In the genomic region with DNA sequence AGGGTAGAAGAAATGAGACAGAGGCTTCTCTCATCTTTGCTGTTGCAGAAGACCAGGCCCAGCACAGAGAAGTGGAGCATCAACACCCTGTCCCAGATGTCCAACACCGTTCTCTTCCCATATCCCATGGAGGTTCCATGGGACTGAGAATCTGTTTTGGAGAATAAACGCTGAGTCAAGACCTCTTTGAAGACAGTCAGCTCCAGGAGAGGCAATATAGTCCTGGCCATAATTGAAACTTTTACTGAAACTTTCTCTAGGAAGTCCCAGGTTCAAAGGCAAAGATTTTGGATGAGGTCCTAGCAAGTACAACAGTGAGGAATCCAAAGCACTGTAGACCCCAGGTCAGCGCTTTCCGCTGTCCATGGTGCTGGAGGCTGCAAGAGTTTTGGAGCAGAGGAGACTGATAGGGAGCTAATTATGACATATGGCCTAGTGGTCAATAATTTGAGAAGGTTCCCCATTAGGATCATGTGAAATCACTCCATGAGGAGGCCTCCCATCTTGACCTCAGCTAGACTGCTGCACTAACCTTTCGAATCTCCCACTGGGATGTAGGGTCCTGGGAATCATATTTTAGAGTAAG, we compare ENCODE assay signal across 11 cellular contexts. TPM values are rescaled to one million over a fixed set of nuclear protein-coding genes. Genes with fewer than 3 reads are reported as not detected.
DNase-seq lines count a peak whose midpoint lies in the region; FAIRE-seq and TF ChIP-seq lines count a peak whose summit lies in the region.
"Had no signal": no experiment of that assay in that cellular context is flagged by ENCODE, and none has a peak within 500 bp of the region (broad histone marks: within the 10 kb centered on the region; RNA-seq: fewer than 3 reads in every experiment).

No MANE protein-coding gene starts in this region.

- peaks cover 66% of the 10 kb centered on the region for H3K27me3 Mint-ChIP-seq in osteocyte (ENCODE audit: unreplicated experiment)

- peak; percentile 72 for DNase-seq in activated CD8-positive, alpha-beta memory T cell treated with anti-CD3 and anti-CD28 coated beads, Interleukin-2, amount 50 U/mL, for 48 hours
- no peak for DNase-seq in activated CD8-positive, alpha-beta memory T cell treated with anti-CD3 and anti-CD28 coated beads, Interleukin-2, amount 50 U/mL, for 4 hours
- DNase-seq in NCI-H226 (peak; percentile 13), bronchial epithelial cell (ENCODE audit: low read depth) (peak; percentile 10), osteocyte (ENCODE audit: extremely low spot score, unreplicated experiment) (peak; percentile 64), tibial nerve (ENCODE audit: low spot score in 2 of 2) (no peak), SW 1271 (lab: John Stamatoyannopoulos, UW) (no peak), head of caudate nucleus (no peak)
- DNase-seq: effector memory CD4-positive, alpha-beta T cell; kidney; stimulated activated naive B cell treated with anti-CD40 and anti-IgM and Interleukin-4, amounts not matched to agents 10 μg/mL and 1 μg/mL and 100 μg/mL, for 72 hours had no signal

- no peak for FAIRE-seq in bronchial epithelial cell (lab: Jason Lieb, UNC)
- FAIRE-seq: kidney had no signal

- no peaks in the 10 kb centered on the region for H3K9me3 ChIP-seq in tibial nerve

- no peak for TF ChIP-seq EP300 in tibial nerve (IDR thresholded peaks at IDR 0.05)

- H3K27ac Mint-ChIP-seq in osteocyte (ENCODE audit: unreplicated experiment): no peak overlapping the region
- H3K27ac Mint-ChIP-seq: stimulated activated naive B cell treated with anti-CD40 and anti-IgM and Interleukin-4, amounts not matched to agents 10 μg/mL and 1 μg/mL and 100 μg/mL, for 72 hours had no signal

- H3K4me1 ChIP-seq in tibial nerve: peaks cover 0 to 10% (median 5%) of the 10 kb centered on the region in 4 donors

- 39% methylated on average over 5 of the region's 5 CpGs for WGBS in tibial nerve, 2 donors

- H3K36me3 Mint-ChIP-seq in osteocyte (ENCODE audit: unreplicated experiment): no peaks in the 10 kb centered on the region
- H3K36me3 Mint-ChIP-seq: stimulated activated naive B cell treated with anti-CD40 and anti-IgM and Interleukin-4, amounts not matched to agents 10 μg/mL and 1 μg/mL and 100 μg/mL, for 72 hours had no signal

- TF ChIP-seq CTCF in bronchial epithelial cell (IDR thresholded peaks at IDR 0.05; ENCODE audit: insufficient read depth, low read length, severe bottlenecking) (no peak), osteocyte (IDR thresholded peaks at IDR 0.05) (no peak), tibial nerve (IDR thresholded peaks at IDR 0.05) (no peak)

- peaks cover 9% of the 10 kb centered on the region for H3K4me1 Mint-ChIP-seq in osteocyte (ENCODE audit: unreplicated experiment)

- no peak overlapping the region for H3K4me3 ChIP-seq in bronchial epithelial cell (ENCODE audit: low read depth, low read length)
- H3K4me3 ChIP-seq in tibial nerve: no peak overlapping the region

- no peaks in the 10 kb centered on the region for H3K9me3 Mint-ChIP-seq in osteocyte (ENCODE audit: unreplicated experiment)
- H3K9me3 Mint-ChIP-seq: stimulated activated naive B cell treated with anti-CD40 and anti-IgM and Interleukin-4, amounts not matched to agents 10 μg/mL and 1 μg/mL and 100 μg/mL, for 72 hours had no signal

- H3K36me3 ChIP-seq in bronchial epithelial cell (ENCODE audit: control insufficient read depth, insufficient read depth, low read length) (no peaks in the 10 kb centered on the region), tibial nerve (no peaks in the 10 kb centered on the region)

- H3K4me3 Mint-ChIP-seq in osteocyte (ENCODE audit: unreplicated experiment): no peak overlapping the region
- H3K4me3 Mint-ChIP-seq: stimulated activated naive B cell treated with anti-CD40 and anti-IgM and Interleukin-4, amounts not matched to agents 10 μg/mL and 1 μg/mL and 100 μg/mL, for 72 hours had no signal

- H3K27me3 ChIP-seq in bronchial epithelial cell (ENCODE audit: control insufficient read depth, insufficient read depth, low read length) (peaks cover 1% of the 10 kb centered on the region), tibial nerve (peaks cover 0 to 37% of the 10 kb centered on the region in 2 donors)

- no peak for TF ChIP-seq POLR2A in tibial nerve (IDR thresholded peaks at IDR 0.05)

- no peak overlapping the region for H3K27ac ChIP-seq in tibial nerve

- intact Hi-C loops in head of caudate nucleus (cut with DNase I): no loop called here

RNA-seq across cellular contexts. Expression of a gene that starts 36.0 kb away (rescaled TPM):
- total RNA-seq in bronchial epithelial cell (1.3 and 1.5 TPM in 2 replicates), osteocyte (16.8 and 18.0 TPM in 2 replicates), tibial nerve (10 to 100 TPM in 2 of 4 donors, 1 to 10 TPM in 2; 8.6 to 19.5 (median 11.2) TPM)

RNA-seq across cellular contexts. Expression of a gene that starts 45.7 kb away (rescaled TPM):
- total RNA-seq in bronchial epithelial cell (9.6 and 14.0 TPM in 2 replicates), osteocyte (41.0 and 41.8 TPM in 2 replicates), tibial nerve (10 to 100 TPM; 23.4 to 33.4 (median 29.9) TPM)

RNA-seq across cellular contexts. Expression of a gene that starts 45.8 kb away (rescaled TPM):
- total RNA-seq in bronchial epithelial cell (not detected in 2 replicates), osteocyte (0.54 and 0.84 TPM in 2 replicates), tibial nerve (under 1 TPM in 1 of 4 donors, not detected in 3; 0.60 TPM)

RNA-seq across cellular contexts. Expression of a gene that starts 52.6 kb away (rescaled TPM):
- total RNA-seq in bronchial epithelial cell: not detected in 2 replicates
- total RNA-seq in osteocyte: not detected in 2 replicates
- total RNA-seq in tibial nerve: 1 to 10 TPM in 3 of 4 donors, not detected in 1; 1.9 to 3.3 (median 2.1) TPM

RNA-seq across cellular contexts. Expression of a gene that starts 55.4 kb away (rescaled TPM):
- 23.7 and 28.2 TPM in 2 replicates for total RNA-seq in bronchial epithelial cell
- 25.4 and 25.6 TPM in 2 replicates for total RNA-seq in osteocyte
- 10 to 100 TPM; 49.8 to 68.6 (median 56.6) TPM for total RNA-seq in tibial nerve

Comparison
In these comparisons a context has a peak if more than half of its experiments do, and no peak if none do; other contexts are left out.
1. DNase-seq: peak in activated CD8-positive, alpha-beta memory T cell treated with anti-CD3 and anti-CD28 coated beads, Interleukin-2, amount 50 U/mL, for 48 hours (single experiment), NCI-H226 (single experiment), bronchial epithelial cell (single experiment) and osteocyte (single experiment); none in activated CD8-positive, alpha-beta memory T cell treated with anti-CD3 and anti-CD28 coated beads, Interleukin-2, amount 50 U/mL, for 4 hours (single experiment), tibial nerve (0 of 2), SW 1271 (0 of 2) and head of caudate nucleus (0 of 42).